Comparison of ENCODE assay signal across 16 cellular contexts in genomic region chr2:69674301-69674640, GRCh38. TPM values are rescaled to one million over a fixed set of nuclear protein-coding genes. Genes with fewer than 3 reads are reported as not detected.
DNase-seq lines count a peak whose midpoint lies in the region; ATAC-seq and TF ChIP-seq lines count a peak whose summit lies in the region.
"Had no signal": no experiment of that assay in that cellular context is flagged by ENCODE, and none has a peak within 500 bp of the region (broad histone marks: within the 10 kb centered on the region; RNA-seq: fewer than 3 reads in every experiment).

No MANE protein-coding gene starts in this region.

- no peak overlapping the region for H3K18ac ChIP-seq in mesenchymal stem cell (ENCODE audit: low read depth in 1 of 2, low read length in 2 of 2)

- H3K23ac ChIP-seq in mesenchymal stem cell (ENCODE audit: low read length in 2 of 2): no peak overlapping the region

- POLR2A ChIA-PET in activated CD4-positive, alpha-beta T cell treated with anti-CD3 and anti-CD28 coated beads for 36 hours (lab: Charles Lee): interaction anchor here (1.1 kb wide), 1 partner anchor 21 kb away, joined by 3 read pairs; no protein-coding TSS in a partner anchor

- intact Hi-C loops in activated CD4-positive, alpha-beta T cell treated with anti-CD3 and anti-CD28 coated beads for 36 hours (cut with DNase I, micrococcal nuclease): loop anchor here (2.0 kb wide), 3 partner anchors 15 to 41 kb away; no protein-coding TSS in a partner anchor
- intact Hi-C loops in esophagus muscularis mucosa (cut with DNase I): no loop called here

- H2BK12ac ChIP-seq in mesenchymal stem cell (ENCODE audit: low read length in 2 of 2): no peak overlapping the region

- no peak for TF ChIP-seq CTCF in esophagus muscularis mucosa (IDR thresholded peaks at IDR 0.05)
- no peak for TF ChIP-seq CTCF in thoracic aorta (IDR thresholded peaks at IDR 0.05)

- no peak overlapping the region for H3K4me2 ChIP-seq in mesenchymal stem cell (ENCODE audit: low read length, poor library complexity, severe bottlenecking)

- no peak overlapping the region for H3K4me3 Mint-ChIP-seq in activated CD4-positive, alpha-beta T cell treated with anti-CD3 and anti-CD28 coated beads for 36 hours
- H3K4me3 Mint-ChIP-seq: activated CD8-positive, alpha-beta T cell treated with anti-CD3 and anti-CD28 coated beads for 36 hours; activated T-helper 1 cell treated with anti-CD3 and anti-CD28 coated beads, Interleukin-12 subunit alpha, Interleukin-12 subunit beta, Interleukin-2, Interleukin-4 antibody, amounts not matched to agents 30 ng/mL and 10 ng/mL and 1 ng/mL, durations not matched to agents 14 hours and 24 hours and 36 hours; CD8-positive, alpha-beta T cell had no signal

- peaks cover 4% of the 10 kb centered on the region for H3K9me3 Mint-ChIP-seq in activated CD4-positive, alpha-beta T cell treated with anti-CD3 and anti-CD28 coated beads for 36 hours (ENCODE audit: low read depth)
- H3K9me3 Mint-ChIP-seq: activated T-helper 1 cell treated with anti-CD3 and anti-CD28 coated beads, Interleukin-12 subunit alpha, Interleukin-12 subunit beta, Interleukin-2, Interleukin-4 antibody, amounts not matched to agents 30 ng/mL and 10 ng/mL and 1 ng/mL, durations not matched to agents 14 hours and 24 hours and 36 hours; CD8-positive, alpha-beta T cell had no signal

- no peaks in the 10 kb centered on the region for H3K36me3 ChIP-seq in esophagus muscularis mucosa
- H3K36me3 ChIP-seq in mesenchymal stem cell (ENCODE audit: control insufficient read depth in 1 of 2, insufficient read depth in 2 of 2, low read depth in 1 of 2, low read length in 2 of 2): no peaks in the 10 kb centered on the region
- no peaks in the 10 kb centered on the region for H3K36me3 ChIP-seq in thoracic aorta
- H3K36me3 ChIP-seq: MG63, upper lobe of right lung had no signal

- H3K9me3 ChIP-seq in esophagus muscularis mucosa: peaks cover 0 to 5% (median 0%) of the 10 kb centered on the region in 4 donors
- no peaks in the 10 kb centered on the region for H3K9me3 ChIP-seq in mesenchymal stem cell (ENCODE audit: control insufficient read depth, low read length)
- H3K9me3 ChIP-seq in thoracic aorta: no peaks in the 10 kb centered on the region
- H3K9me3 ChIP-seq: upper lobe of right lung had no signal

- H3K27me3 ChIP-seq in esophagus muscularis mucosa: no peaks in the 10 kb centered on the region
- no peaks in the 10 kb centered on the region for H3K27me3 ChIP-seq in mesenchymal stem cell (ENCODE audit: control insufficient read depth in 1 of 2, insufficient read depth in 1 of 2, low read length in 2 of 2)
- H3K27me3 ChIP-seq in thoracic aorta (replicated peaks; ENCODE audit: insufficient read depth): no peaks in the 10 kb centered on the region
- H3K27me3 ChIP-seq: MG63, upper lobe of right lung had no signal

- H3K4me1 ChIP-seq in esophagus muscularis mucosa: peaks cover 0 to 3% (median 0%) of the 10 kb centered on the region in 4 donors
- H3K4me1 ChIP-seq in mesenchymal stem cell (ENCODE audit: control insufficient read depth, insufficient read depth, low read depth, low read length): peaks cover 9% of the 10 kb centered on the region
- H3K4me1 ChIP-seq in thoracic aorta (ENCODE audit: control insufficient read depth in 1 of 2, low read depth in 2 of 2): peaks cover 14 to 16% of the 10 kb centered on the region in 2 donors

- CTCF ChIA-PET in activated CD4-positive, alpha-beta T cell treated with anti-CD3 and anti-CD28 coated beads for 36 hours (lab: Charles Lee): interaction anchor here (0.7 to 1.4 kb wide), 3 partner anchors 26 to 126 kb away, joined by 3 read pairs; no protein-coding TSS in a partner anchor

- no peak overlapping the region for H3K4me3 ChIP-seq in esophagus muscularis mucosa
- H3K4me3 ChIP-seq in mesenchymal stem cell (ENCODE audit: insufficient read depth in 1 of 2, low read depth in 1 of 2, low read length in 2 of 2): no peak overlapping the region
- peak overlapping the region; percentile 52 for H3K4me3 ChIP-seq in thoracic aorta
- H3K4me3 ChIP-seq: MG63, upper lobe of right lung had no signal

- H3K79me1 ChIP-seq in mesenchymal stem cell (replicated peaks; ENCODE audit: low read length, poor library complexity, severe bottlenecking): no peaks in the 10 kb centered on the region

- H2AFZ ChIP-seq in mesenchymal stem cell (ENCODE audit: low read depth, low read length): no peak overlapping the region

- WGBS in esophagus muscularis mucosa: 67% methylated on average over 2 of the region's 2 CpGs
- 100% methylated on average over 2 of the region's 2 CpGs for WGBS in mesenchymal stem cell

- H3K36me3 Mint-ChIP-seq in activated CD4-positive, alpha-beta T cell treated with anti-CD3 and anti-CD28 coated beads for 36 hours (ENCODE audit: low read depth): peaks cover 2% of the 10 kb centered on the region
- H3K36me3 Mint-ChIP-seq: CD8-positive, alpha-beta T cell had no signal

- H3K9ac ChIP-seq in mesenchymal stem cell (ENCODE audit: low read length): no peak overlapping the region

- TF ChIP-seq POLR2A in esophagus muscularis mucosa (IDR thresholded peaks at IDR 0.05; ENCODE audit: low read depth) (no peak), GM18505 (IDR thresholded peaks at IDR 0.05; ENCODE audit: borderline replicate concordance, extremely low read depth, insufficient read depth, insufficient read length) (no peak)

- peak overlapping the region; percentile 13 for H3K27ac Mint-ChIP-seq in activated CD4-positive, alpha-beta T cell treated with anti-CD3 and anti-CD28 coated beads for 36 hours
- H3K27ac Mint-ChIP-seq: CD8-positive, alpha-beta T cell had no signal

- ATAC-seq in activated CD4-positive, alpha-beta T cell treated with anti-CD3 and anti-CD28 coated beads for 36 hours: no peak
- no peak for ATAC-seq in thoracic aorta (ENCODE audit: insufficient number of reproducible peaks, low FRiP score, low read depth)
- no peak for ATAC-seq in GM18505 (IDR thresholded peaks at IDR 0.05; ENCODE audit: unreplicated experiment)
- ATAC-seq in HG03457 (IDR thresholded peaks at IDR 0.05; ENCODE audit: unreplicated experiment): no peak
- ATAC-seq: activated CD8-positive, alpha-beta T cell treated with anti-CD3 and anti-CD28 coated beads for 36 hours; CD8-positive, alpha-beta T cell; upper lobe of right lung had no signal

- no peak for DNase-seq in activated CD4-positive, alpha-beta T cell treated with anti-CD3 and anti-CD28 coated beads for 36 hours
- DNase-seq in activated CD4-positive, alpha-beta T cell treated with anti-CD3 and anti-CD28 coated beads for 4 hours: no peak
- DNase-seq in esophagus muscularis mucosa (ENCODE audit: extremely low spot score) (peak; percentile 24), mesenchymal stem cell (no peak), thoracic aorta (ENCODE audit: low spot score) (no peak), SIG-M5 (lab: John Stamatoyannopoulos, UW) (no peak)
- DNase-seq: activated CD8-positive, alpha-beta T cell treated with anti-CD3 and anti-CD28 coated beads for 36 hours; CD8-positive, alpha-beta T cell; central memory CD4-positive, alpha-beta T cell; DND-41; MG63; NCI-H2081; upper lobe of right lung had no signal

- peaks cover 32% of the 10 kb centered on the region for H3K4me1 Mint-ChIP-seq in activated CD4-positive, alpha-beta T cell treated with anti-CD3 and anti-CD28 coated beads for 36 hours

- no peak overlapping the region for H4K8ac ChIP-seq in mesenchymal stem cell (ENCODE audit: low read length)

- no peak overlapping the region for H2BK15ac ChIP-seq in mesenchymal stem cell (ENCODE audit: low read depth, poor library complexity, severe bottlenecking)

- peak overlapping the region; percentile 89 for H2AK5ac ChIP-seq in mesenchymal stem cell (ENCODE audit: low read length, severe bottlenecking)

- no peak for TF ChIP-seq EP300 in esophagus muscularis mucosa (IDR thresholded peaks at IDR 0.05)

- H3K27me3 Mint-ChIP-seq in activated CD4-positive, alpha-beta T cell treated with anti-CD3 and anti-CD28 coated beads for 36 hours: no peaks in the 10 kb centered on the region
- H3K27me3 Mint-ChIP-seq: activated CD8-positive, alpha-beta T cell treated with anti-CD3 and anti-CD28 coated beads for 36 hours had no signal

- no peak overlapping the region for H2BK120ac ChIP-seq in mesenchymal stem cell (ENCODE audit: low read depth, low read length)

- H3K14ac ChIP-seq in mesenchymal stem cell (ENCODE audit: low read length in 2 of 2): no peak overlapping the region

- H4K91ac ChIP-seq in mesenchymal stem cell (ENCODE audit: low read length): no peak overlapping the region

- H3K27ac ChIP-seq in esophagus muscularis mucosa (replicated peaks in 1 of 4) (peak overlapping the region in 1 of 4 donors; percentile 6), mesenchymal stem cell (ENCODE audit: low read length, poor library complexity, severe bottlenecking) (no peak overlapping the region), thoracic aorta (peak overlapping the region; percentile 60 to 64)
- H3K27ac ChIP-seq: upper lobe of right lung had no signal

- H2BK5ac ChIP-seq in mesenchymal stem cell (ENCODE audit: low read depth, low read length, poor library complexity, severe bottlenecking): no peak overlapping the region

- no peak overlapping the region for H3K4ac ChIP-seq in mesenchymal stem cell (ENCODE audit: low read depth in 1 of 2, low read length in 2 of 2)

RNA-seq across cellular contexts. Expression of gene AAK1, which starts 30.7 kb away (rescaled TPM):
- total RNA-seq in activated CD4-positive, alpha-beta T cell treated with anti-CD3 and anti-CD28 coated beads for 36 hours: 100 to 1,000 TPM in 1 of 2 experiments, 10 to 100 TPM in 1; 95.9 to 104 TPM
- total RNA-seq in esophagus muscularis mucosa (10 to 100 TPM; 27.8 to 53.2 (median 41.9) TPM), thoracic aorta (10 to 100 TPM; 55.2 to 77.9 TPM)
- 54.5 TPM for polyA plus RNA-seq in mesenchymal stem cell (2013, experiment 1 of 2)
- 49.2 TPM for polyA plus RNA-seq in mesenchymal stem cell (2013, experiment 2 of 2)
